24 cellular contexts compared by ENCODE assay signal in genomic region chr11:116432301-116432700, GRCh38.
"Had no signal": no experiment of that assay in that cellular context is flagged by ENCODE, and none has a peak within 500 bp of the region (broad histone marks: within the 10 kb centered on the region; RNA-seq: fewer than 3 reads in every experiment).

No MANE protein-coding gene starts in this region.

- H3K36me3 ChIP-seq: esophagus muscularis mucosa, gastroesophageal sphincter, heart left ventricle, prostate gland, suprapubic skin, transverse colon, upper lobe of right lung, uterus had no signal

- H3K36me3 Mint-ChIP-seq: natural killer cell had no signal

- H3K4me3 ChIP-seq: coronary artery, esophagus muscularis mucosa, gastroesophageal sphincter, heart left ventricle, hepatocyte, lung, prostate gland, suprapubic skin, transverse colon, upper lobe of right lung, uterus had no signal

- H3K4me1 Mint-ChIP-seq: memory B cell; natural killer cell; stimulated activated naive CD8-positive, alpha-beta T cell treated with anti-CD3 and anti-CD28 coated beads, Interleukin-15, amount 100 ng/mL, for 72 hours had no signal

- H3K27ac Mint-ChIP-seq: memory B cell; natural killer cell; stimulated activated naive CD8-positive, alpha-beta T cell treated with anti-CD3 and anti-CD28 coated beads, Interleukin-15, amount 100 ng/mL, for 72 hours had no signal

- H2AFZ ChIP-seq: hepatocyte, parathyroid adenoma had no signal

- H3K27ac ChIP-seq: coronary artery, esophagus muscularis mucosa, foreskin keratinocyte, gastroesophageal sphincter, heart left ventricle, hepatocyte, parathyroid adenoma, prostate gland, suprapubic skin, transverse colon, upper lobe of right lung, uterus had no signal

- H3K4me2 ChIP-seq: hepatocyte had no signal

- H3K4me3 Mint-ChIP-seq: memory B cell; natural killer cell; stimulated activated naive CD8-positive, alpha-beta T cell treated with anti-CD3 and anti-CD28 coated beads, Interleukin-15, amount 100 ng/mL, for 72 hours had no signal

- H3K4me1 ChIP-seq: foreskin keratinocyte, prostate gland, upper lobe of right lung, uterus had no signal

- H3K79me2 ChIP-seq: hepatocyte, parathyroid adenoma had no signal

- DNase-seq: dermis blood vessel endothelial cell; effector memory CD4-positive, alpha-beta T cell; foreskin keratinocyte; heart left ventricle; kidney; natural killer cell; right cardiac atrium; stimulated activated CD4-positive, alpha-beta T cell treated with anti-CD3 and anti-CD28 coated beads, Interleukin-15, amount 100 ng/mL, for 24 hours; stimulated activated CD4-positive, alpha-beta T cell treated with anti-CD3 and anti-CD28 coated beads, Interleukin-2, amount 100 ng/mL, for 48 hours; stimulated activated naive CD4-positive, alpha-beta T cell; stimulated activated naive CD8-positive, alpha-beta T cell treated with anti-CD3 and anti-CD28 coated beads, Interleukin-15, amount 100 ng/mL, for 72 hours; transverse colon; upper lobe of right lung; uterus had no signal

- H3K9me3 ChIP-seq: esophagus muscularis mucosa, gastroesophageal sphincter, heart left ventricle, prostate gland, suprapubic skin, transverse colon, upper lobe of right lung, uterus had no signal

- ATAC-seq: foreskin keratinocyte; gastroesophageal sphincter; heart left ventricle; left lobe of liver; natural killer cell; right cardiac atrium; stimulated activated naive CD8-positive, alpha-beta T cell treated with anti-CD3 and anti-CD28 coated beads, Interleukin-15, amount 100 ng/mL, for 72 hours; upper lobe of right lung had no signal

- H3K9me3 Mint-ChIP-seq: memory B cell; natural killer cell; stimulated activated naive CD8-positive, alpha-beta T cell treated with anti-CD3 and anti-CD28 coated beads, Interleukin-15, amount 100 ng/mL, for 72 hours had no signal

- H3K9ac ChIP-seq: parathyroid adenoma had no signal

- H3K27me3 ChIP-seq: hepatocyte, transverse colon, uterus had no signal
